In genomic region chr19:18057557-18057956, GRCh38 we compare ENCODE assay signal across 8 cellular contexts. TPM values are rescaled to one million over a fixed set of nuclear protein-coding genes. Genes with fewer than 3 reads are reported as not detected.
A peak's percentile ranks its signal among the peaks of the same experiment; 100 is the strongest.
DNase-seq lines count a peak whose midpoint lies in the region; ATAC-seq lines count a peak whose summit lies in the region.

No MANE protein-coding gene starts in this region.

- H3K9me3 Mint-ChIP-seq in IgD-negative memory B cell = no peaks in the 10 kb centered on the region
- H3K9me3 Mint-ChIP-seq in stimulated activated effector memory CD8-positive, alpha-beta T cell treated with anti-CD3 and anti-CD28 coated beads, Interleukin-12 subunit alpha, Interleukin-12 subunit beta, amount 100 ng/mL, for 72 hours = no peaks in the 10 kb centered on the region

- intact Hi-C loops in left colon (cut with DNase I, micrococcal nuclease) = loop anchor here (5.0 kb wide), 1 partner anchor 50 kb away; the partner anchor contains the start of gene ARRDC2 (in 2 of the 2)

- no peaks in the 10 kb centered on the region for H3K36me3 Mint-ChIP-seq in IgD-negative memory B cell
- peaks cover 44% of the 10 kb centered on the region for H3K36me3 Mint-ChIP-seq in stimulated activated effector memory CD8-positive, alpha-beta T cell treated with anti-CD3 and anti-CD28 coated beads, Interleukin-12 subunit alpha, Interleukin-12 subunit beta, amount 100 ng/mL, for 72 hours

- peak; percentile 48 for ATAC-seq in left colon
- ATAC-seq in stimulated activated effector memory CD8-positive, alpha-beta T cell treated with anti-CD3 and anti-CD28 coated beads, Interleukin-12 subunit alpha, Interleukin-12 subunit beta, amount 100 ng/mL, for 72 hours = no peak

- H3K27me3 Mint-ChIP-seq in IgD-negative memory B cell = no peaks in the 10 kb centered on the region

- peak in 41 of 56 donors; percentile 3 to 70 (median 39) for DNase-seq in amygdala (lab: John Stamatoyannopoulos, UW)
- peak in 1 of 2 donors; percentile 39 for DNase-seq in left colon
- no peak for DNase-seq in stimulated activated effector memory CD8-positive, alpha-beta T cell treated with anti-CD3 and anti-CD28 coated beads, Interleukin-12 subunit alpha, Interleukin-12 subunit beta, amount 100 ng/mL, for 72 hours (ENCODE audit: low spot score in 2 of 2)
- DNase-seq in SIG-M5 treated with dmso at 0.1 percent for 504 hours (lab: John Stamatoyannopoulos, UW; ENCODE audit: unreplicated experiment) = no peak
- DNase-seq in NCI-H1694 (lab: John Stamatoyannopoulos, UW) = no peak
- DNase-seq in LoVo (ENCODE audit: low spot score) = no peak
- DNase-seq in NK-92 treated with Interleukin-12 subunit alpha and Interleukin-12 subunit beta, amount 100 ng/mL, for 24 hours (lab: John Stamatoyannopoulos, UW) = no peak

- H3K4me1 Mint-ChIP-seq in IgD-negative memory B cell = peaks cover 6 to 8% (median 7%) of the 10 kb centered on the region in 3 donors
- H3K4me1 Mint-ChIP-seq in stimulated activated effector memory CD8-positive, alpha-beta T cell treated with anti-CD3 and anti-CD28 coated beads, Interleukin-12 subunit alpha, Interleukin-12 subunit beta, amount 100 ng/mL, for 72 hours = peaks cover 17% of the 10 kb centered on the region

- no peak overlapping the region for H3K4me3 Mint-ChIP-seq in IgD-negative memory B cell
- peak overlapping the region; percentile 46 for H3K4me3 Mint-ChIP-seq in stimulated activated effector memory CD8-positive, alpha-beta T cell treated with anti-CD3 and anti-CD28 coated beads, Interleukin-12 subunit alpha, Interleukin-12 subunit beta, amount 100 ng/mL, for 72 hours

- peak overlapping the region in 2 of 3 donors; percentile 91 to 93 for H3K27ac Mint-ChIP-seq in IgD-negative memory B cell
- H3K27ac Mint-ChIP-seq in stimulated activated effector memory CD8-positive, alpha-beta T cell treated with anti-CD3 and anti-CD28 coated beads, Interleukin-12 subunit alpha, Interleukin-12 subunit beta, amount 100 ng/mL, for 72 hours = peak overlapping the region; percentile 93

RNA-seq across cellular contexts. Expression of gene IL12RB1, which starts 29.2 kb away (rescaled TPM):
- 9.8 TPM for polyA plus RNA-seq in IgD-negative memory B cell
- total RNA-seq in left colon = 1 to 10 TPM in 1 of 2 donors, under 1 TPM in 1; 0.98 to 3.9 TPM

RNA-seq across cellular contexts. Expression of gene MAST3, which starts 40.0 kb away (rescaled TPM):
- polyA plus RNA-seq in IgD-negative memory B cell = 20.3 TPM
- total RNA-seq in left colon = 10 to 100 TPM; 33.6 to 38.6 TPM

RNA-seq across cellular contexts. Expression of gene ARRDC2, which starts 49.6 kb away (rescaled TPM):
- polyA plus RNA-seq in IgD-negative memory B cell = 42.4 TPM
- total RNA-seq in left colon = 10 to 100 TPM; 21.0 to 27.7 TPM

Comparison
In these comparisons a context has a peak if more than half of its experiments do, and no peak if none do; other contexts are left out.
1. DNase-seq: peak in amygdala (41 of 56); none in stimulated activated effector memory CD8-positive, alpha-beta T cell treated with anti-CD3 and anti-CD28 coated beads, Interleukin-12 subunit alpha, Interleukin-12 subunit beta, amount 100 ng/mL, for 72 hours (0 of 2), SIG-M5 treated with dmso at 0.1 percent for 504 hours (single experiment), NCI-H1694 (single experiment), LoVo (single experiment) and NK-92 treated with Interleukin-12 subunit alpha and Interleukin-12 subunit beta, amount 100 ng/mL, for 24 hours (single experiment).